In the genomic region with DNA sequence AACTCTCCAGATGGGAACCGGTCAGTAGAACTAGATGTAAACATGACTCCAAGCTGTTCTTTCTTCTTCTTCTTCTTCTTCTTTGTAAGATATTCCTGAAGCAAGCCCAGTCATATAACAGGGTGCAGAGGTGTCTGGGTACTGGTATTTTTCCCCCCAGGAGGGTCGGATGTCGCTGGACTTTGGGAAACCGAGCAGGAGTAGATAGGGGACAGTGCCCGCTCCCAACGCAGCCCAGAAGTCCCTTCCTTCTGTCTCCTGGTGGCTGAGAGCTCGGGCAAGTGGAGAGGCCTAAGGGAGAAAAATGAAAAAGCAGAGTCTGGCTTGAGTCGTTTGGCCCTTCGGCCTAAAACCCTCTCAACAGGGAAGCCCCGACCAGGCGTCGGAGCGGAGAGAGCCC, we compare ENCODE assay signal across 8 cellular contexts. TPM values are rescaled to one million over a fixed set of nuclear protein-coding genes. Genes with fewer than 3 reads are reported as not detected.
DNase-seq lines count a peak whose midpoint lies in the region; ATAC-seq and TF ChIP-seq lines count a peak whose summit lies in the region.
"Not testable (repeated sequence)": the region's sequence is repeated elsewhere in the genome, so short reads cannot be mapped to it uniquely, and the experiment has no call there.

No MANE protein-coding gene starts in this region.

- H3K27ac Mint-ChIP-seq in activated CD8-positive, alpha-beta T cell treated with anti-CD3 and anti-CD28 coated beads, Interleukin-2, amount 10 ng/mL, durations not matched to agents 7 days and 5 days = peak overlapping the region; percentile 23

- TF ChIP-seq CTCF in AG04449 (IDR thresholded peaks at IDR 0.05; ENCODE audit: insufficient read depth, low read length, missing control alignments); breast epithelium (IDR thresholded peaks at IDR 0.05); gastroesophageal sphincter (IDR thresholded peaks at IDR 0.05); psoas muscle (IDR thresholded peaks at IDR 0.05); stomach (IDR thresholded peaks at IDR 0.05): not testable (repeated sequence)

- H3K9ac ChIP-seq in HUES6 (ENCODE audit: low read length) = not testable (repeated sequence)

- not testable (repeated sequence) for H3K36me3 ChIP-seq in HUES6 (ENCODE audit: control insufficient read depth, insufficient read depth, low read length); breast epithelium; gastroesophageal sphincter; psoas muscle (ENCODE audit: insufficient read depth in 1 of 2, low read depth in 1 of 2); stomach

- H3K36me3 Mint-ChIP-seq in activated CD8-positive, alpha-beta T cell treated with anti-CD3 and anti-CD28 coated beads, Interleukin-2, amount 10 ng/mL, durations not matched to agents 7 days and 5 days (ENCODE audit: low read depth) = not testable (repeated sequence)

- CTCF ChIA-PET in AG04449 (lab: Yijun Ruan, JAX); activated CD8-positive, alpha-beta T cell treated with anti-CD3 and anti-CD28 coated beads, Interleukin-2, amount 10 ng/mL, durations not matched to agents 7 days and 5 days (lab: Charles Lee): not testable (repeated sequence)

- not testable (repeated sequence) for ATAC-seq in activated CD8-positive, alpha-beta T cell treated with anti-CD3 and anti-CD28 coated beads, Interleukin-2, amount 10 ng/mL, durations not matched to agents 7 days and 5 days; gastroesophageal sphincter; psoas muscle

- not testable (repeated sequence) for TF ChIP-seq EP300 in gastroesophageal sphincter (IDR thresholded peaks at IDR 0.05); stomach (IDR thresholded peaks at IDR 0.05)

- H3K27me3 ChIP-seq in HUES6 (ENCODE audit: control insufficient read depth, insufficient read depth, low read length) = peaks cover 96% of the 10 kb centered on the region
- H3K27me3 ChIP-seq in breast epithelium; gastroesophageal sphincter; psoas muscle (ENCODE audit: insufficient read depth in 3 of 3, low read length in 2 of 3); stomach: not testable (repeated sequence)

- DNase-seq in AG04449 (ENCODE audit: low read depth, low spot score); activated CD8-positive, alpha-beta T cell treated with anti-CD3 and anti-CD28 coated beads, Interleukin-2, amount 10 ng/mL, durations not matched to agents 7 days and 5 days; breast epithelium (ENCODE audit: low spot score in 2 of 2); psoas muscle; stomach: not testable (repeated sequence)
- DNase-seq in myocyte (ENCODE audit: low read depth) = peak; percentile 63

- H3K9me3 ChIP-seq in HUES6 (ENCODE audit: control insufficient read depth, insufficient read depth, low read depth, low read length); breast epithelium; gastroesophageal sphincter; psoas muscle; stomach: not testable (repeated sequence)

- intact Hi-C loops in breast epithelium (cut with DNase I; ENCODE audit: low total_unique reads); psoas muscle (cut with DNase I); stomach (cut with DNase I; ENCODE audit: low total_unique reads): not testable (repeated sequence)

- H3K4me3 Mint-ChIP-seq in activated CD8-positive, alpha-beta T cell treated with anti-CD3 and anti-CD28 coated beads, Interleukin-2, amount 10 ng/mL, durations not matched to agents 7 days and 5 days = not testable (repeated sequence)

- not testable (repeated sequence) for H3K27ac ChIP-seq in HUES6 (ENCODE audit: low read depth, low read length)
- H3K27ac ChIP-seq in breast epithelium (peak overlapping the region; percentile 77 to 90), gastroesophageal sphincter (peak overlapping the region; percentile 75 to 98 (median 92)), psoas muscle (peak overlapping the region; percentile 58), stomach (peak overlapping the region; percentile 84 to 94 (median 90))

- not testable (repeated sequence) for TF ChIP-seq POLR2A in breast epithelium (IDR thresholded peaks at IDR 0.05); gastroesophageal sphincter (IDR thresholded peaks at IDR 0.05); stomach (IDR thresholded peaks at IDR 0.05)

- POLR2A ChIA-PET in AG04449 (lab: Yijun Ruan, JAX); activated CD8-positive, alpha-beta T cell treated with anti-CD3 and anti-CD28 coated beads, Interleukin-2, amount 10 ng/mL, durations not matched to agents 7 days and 5 days (lab: Charles Lee): not testable (repeated sequence)

- H3K4me1 Mint-ChIP-seq in activated CD8-positive, alpha-beta T cell treated with anti-CD3 and anti-CD28 coated beads, Interleukin-2, amount 10 ng/mL, durations not matched to agents 7 days and 5 days (ENCODE audit: low read depth) = peaks cover 29% of the 10 kb centered on the region

- H3K27me3 Mint-ChIP-seq in activated CD8-positive, alpha-beta T cell treated with anti-CD3 and anti-CD28 coated beads, Interleukin-2, amount 10 ng/mL, durations not matched to agents 7 days and 5 days (ENCODE audit: low read depth) = not testable (repeated sequence)

- H3K9me3 Mint-ChIP-seq in activated CD8-positive, alpha-beta T cell treated with anti-CD3 and anti-CD28 coated beads, Interleukin-2, amount 10 ng/mL, durations not matched to agents 7 days and 5 days (ENCODE audit: insufficient read depth) = not testable (repeated sequence)

- H3K4me1 ChIP-seq in HUES6 (ENCODE audit: control insufficient read depth, insufficient read depth, low read length) = peaks cover 25% of the 10 kb centered on the region
- not testable (repeated sequence) for H3K4me1 ChIP-seq in breast epithelium, psoas muscle
- H3K4me1 ChIP-seq in gastroesophageal sphincter = peaks cover 0 to 43% (median 0%) of the 10 kb centered on the region in 3 donors
- peaks cover 0 to 30% (median 11%) of the 10 kb centered on the region in 4 donors for H3K4me1 ChIP-seq in stomach

- peak overlapping the region; percentile 45 for H3K4me3 ChIP-seq in AG04449 (ENCODE audit: low read depth, low read length)
- H3K4me3 ChIP-seq in HUES6 (ENCODE audit: low read depth, low read length) = peak overlapping the region; percentile 44; the same call in 1 of the 2 replicates
- H3K4me3 ChIP-seq in breast epithelium = peak overlapping the region; percentile 27 to 58 (median 37)
- H3K4me3 ChIP-seq in gastroesophageal sphincter = peak overlapping the region; percentile 17 to 51
- H3K4me3 ChIP-seq in psoas muscle = peak overlapping the region; percentile 25
- peak overlapping the region; percentile 26 to 43 (median 40) for H3K4me3 ChIP-seq in stomach

- WGBS in gastroesophageal sphincter (ENCODE audit: low coverage in 1 of 2), 2 donors = 4% methylated on average over 4 to 7 of the region's 13 CpGs
- WGBS in psoas muscle, 3 donors = 58 to 66% (median 63%) methylated on average over 7 to 13 of the region's 13 CpGs
- 20 to 38% (median 34%) methylated on average over 12 to 13 of the region's 13 CpGs for WGBS in stomach, 5 donors

RNA-seq across cellular contexts. Expression of gene HOXC4, which starts 25.5 kb away (rescaled TPM):
- total RNA-seq in activated CD8-positive, alpha-beta T cell treated with anti-CD3 and anti-CD28 coated beads, Interleukin-2, amount 10 ng/mL, durations not matched to agents 7 days and 5 days = 1 to 10 TPM; 1.1 to 1.3 TPM
- total RNA-seq in breast epithelium (1 to 10 TPM; 1.8 to 2.3 (median 1.9) TPM), gastroesophageal sphincter (1 to 10 TPM in 3 of 4 donors, under 1 TPM in 1; 0.69 to 5.7 (median 2.7) TPM), myocyte (2.3 and 2.6 TPM in 2 replicates), psoas muscle (1 to 10 TPM; 1.6 to 4.7 (median 2.6) TPM), stomach (1 to 10 TPM in 2 of 5 donors, not detected in 3; 2.6 to 3.5 TPM)
- polyA plus RNA-seq in myocyte (2012) = 14.3 TPM
- polyA plus RNA-seq in psoas muscle (1 to 10 TPM in 2 of 3 donors, under 1 TPM in 1; 0.72 to 1.4 (median 1.1) TPM), stomach (1 to 10 TPM in 2 of 3 donors, under 1 TPM in 1; 0.92 to 3.7 (median 2.6) TPM)

RNA-seq across cellular contexts. Expression of gene HOXC5, which starts 46.3 kb away (rescaled TPM):
- total RNA-seq in activated CD8-positive, alpha-beta T cell treated with anti-CD3 and anti-CD28 coated beads, Interleukin-2, amount 10 ng/mL, durations not matched to agents 7 days and 5 days = not detected
- total RNA-seq in breast epithelium = under 1 TPM; 0.73 to 0.98 (median 0.96) TPM
- total RNA-seq in gastroesophageal sphincter = 1 to 10 TPM in 2 of 4 donors, under 1 TPM in 1, not detected in 1; 0.31 to 3.3 (median 1.3) TPM
- 1.2 and 1.4 TPM in 2 replicates for total RNA-seq in myocyte
- 0.71 TPM for polyA plus RNA-seq in myocyte (2012)
- 1 to 10 TPM in 2 of 4 donors, under 1 TPM in 2; 0.25 to 3.3 (median 1.1) TPM for total RNA-seq in psoas muscle
- polyA plus RNA-seq in psoas muscle = under 1 TPM; 0.03 to 0.58 (median 0.04) TPM
- not detected for total RNA-seq in stomach
- polyA plus RNA-seq in stomach = 1 to 10 TPM in 1 of 3 donors, under 1 TPM in 1, not detected in 1; 0.25 to 1.3 TPM

RNA-seq across cellular contexts. Expression of gene HOXC6, which starts 50.9 kb away (rescaled TPM):
- total RNA-seq in activated CD8-positive, alpha-beta T cell treated with anti-CD3 and anti-CD28 coated beads, Interleukin-2, amount 10 ng/mL, durations not matched to agents 7 days and 5 days = not detected
- 1 to 10 TPM; 3.3 to 4.1 (median 4.0) TPM for total RNA-seq in breast epithelium
- total RNA-seq in gastroesophageal sphincter = under 1 TPM in 1 of 4 donors, not detected in 3; 0.50 TPM
- 1.6 and 2.3 TPM in 2 replicates for total RNA-seq in myocyte
- 21.8 TPM for polyA plus RNA-seq in myocyte (2012)
- 10 to 100 TPM in 2 of 4 donors, 1 to 10 TPM in 2; 5.2 to 23.6 (median 12.5) TPM for total RNA-seq in psoas muscle
- polyA plus RNA-seq in psoas muscle = 1 to 10 TPM; 2.2 to 9.5 (median 4.7) TPM
- total RNA-seq in stomach = 1 to 10 TPM in 1 of 5 donors, not detected in 4; 2.0 TPM
- polyA plus RNA-seq in stomach = 1 to 10 TPM in 1 of 3 donors, under 1 TPM in 1, not detected in 1; 0.46 to 1.0 TPM
